ENCODE assay signal across 16 cellular contexts in the genomic region with DNA sequence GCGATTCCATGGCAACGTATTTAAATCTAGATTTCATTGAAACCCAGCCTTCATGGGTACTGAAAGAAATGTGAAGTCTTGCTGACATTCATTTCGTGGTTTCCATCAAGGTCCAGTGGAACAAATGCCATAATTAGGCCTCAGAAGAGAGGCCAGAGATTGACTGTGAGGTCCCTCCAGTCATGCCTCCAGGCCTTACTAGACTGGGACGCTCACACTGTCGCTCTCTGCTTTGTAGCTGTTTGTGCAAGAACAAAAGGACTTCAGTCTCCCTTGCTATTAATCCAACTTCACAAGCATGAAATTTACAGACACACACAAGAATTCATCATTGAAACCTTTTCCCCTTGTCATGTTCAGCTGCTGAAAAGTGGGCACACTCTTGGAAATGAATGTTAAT.
DNase-seq lines count a peak whose midpoint lies in the region; ATAC-seq, FAIRE-seq and TF ChIP-seq lines count a peak whose summit lies in the region.
"Had no signal": no experiment of that assay in that cellular context is flagged by ENCODE, and none has a peak within 500 bp of the region (broad histone marks: within the 10 kb centered on the region; RNA-seq: fewer than 3 reads in every experiment).

No MANE protein-coding gene starts in this region.

- H4K20me1 ChIP-seq in endothelial cell of umbilical vein (replicated peaks; ENCODE audit: control insufficient read depth, extremely low read depth, insufficient read depth, low read length): no peaks in the 10 kb centered on the region

- H3K9ac ChIP-seq in endothelial cell of umbilical vein (replicated peaks; ENCODE audit: extremely low read depth, insufficient read depth, low read length): no peak overlapping the region

- H3K9me3 ChIP-seq in endothelial cell of umbilical vein (replicated peaks; ENCODE audit: control insufficient read depth, insufficient read depth, low read length): no peaks in the 10 kb centered on the region
- H3K9me3 ChIP-seq: HAP-1 had no signal

- H3K4me1 ChIP-seq in endothelial cell of umbilical vein (ENCODE audit: control insufficient read depth, extremely low read depth, insufficient read depth, low read length): no peaks in the 10 kb centered on the region
- H3K4me1 ChIP-seq: HAP-1 had no signal

- no peak overlapping the region for H3K27ac ChIP-seq in endothelial cell of umbilical vein (ENCODE audit: insufficient read depth, low read depth, low read length)
- H3K27ac ChIP-seq: HL-60 had no signal

- no TSS peak for BruUV-seq in endothelial cell of umbilical vein (replicated peaks; lab: Mats Ljungman, UMichigan)

- CTCF ChIA-PET in endothelial cell of umbilical vein (lab: Charles Lee): interaction anchor here (1.1 to 2.7 kb wide), 3 partner anchors 7 to 14 kb away, joined by 3 to 14 read pairs (median 4); no protein-coding TSS in a partner anchor

- H3K9me3 Mint-ChIP-seq in neural crest cell: no peaks in the 10 kb centered on the region
- H3K9me3 Mint-ChIP-seq: CD4-positive, alpha-beta T cell had no signal

- dilution Hi-C loops in endothelial cell of umbilical vein (cut with MboI; ENCODE audit: extremely low pct_ligation_motif_present, low sequenced_read_pairs): no loop called here

- H3K4me3 ChIP-seq in endothelial cell of umbilical vein (replicated peaks in 1 of 3; ENCODE audit: insufficient read depth in 1 of 3, low read depth in 1 of 3, low read length in 3 of 3): no peak overlapping the region
- H3K4me3 ChIP-seq: HAP-1 had no signal

- no peak overlapping the region for H3K4me2 ChIP-seq in endothelial cell of umbilical vein (ENCODE audit: insufficient read depth, low read length)

- H3K27me3 Mint-ChIP-seq in neural crest cell (ENCODE audit: low read depth): peaks cover 75% of the 10 kb centered on the region

- no peaks in the 10 kb centered on the region for H3K36me3 Mint-ChIP-seq in neural crest cell (ENCODE audit: low read depth)

- FAIRE-seq in endothelial cell of umbilical vein (lab: Jason Lieb, UNC): peak; percentile 54

- peaks cover 46% of the 10 kb centered on the region for H3K4me1 Mint-ChIP-seq in neural crest cell
- H3K4me1 Mint-ChIP-seq: B cell had no signal

- no peak for TF ChIP-seq POLR2A in endothelial cell of umbilical vein (IDR thresholded peaks at IDR 0.05; ENCODE audit: low read depth, low read length)

- peak; percentile 62 for DNase-seq in RPMI7951 (ENCODE audit: low read depth)
- no peak for DNase-seq in endothelial cell of umbilical vein (ENCODE audit: low read depth, low spot score)
- no peak for DNase-seq in neural crest cell (ENCODE audit: low read depth, low spot score)
- DNase-seq in activated gamma-delta T cell treated with Interleukin-2 at 50 U/mL for 16 hours: no peak
- DNase-seq: ACHN; C1 segment of cervical spinal cord; Calu3; CD4-positive, alpha-beta T cell; DMS 273 treated with DMSO at 0.1 percent for 48 hours; GOT3 had no signal

- ATAC-seq in HG03196 (IDR thresholded peaks at IDR 0.05; ENCODE audit: unreplicated experiment) (no peak), HG02623 (IDR thresholded peaks at IDR 0.05; ENCODE audit: unreplicated experiment) (no peak), HG02763 (IDR thresholded peaks at IDR 0.05; ENCODE audit: unreplicated experiment) (no peak)

- H3K4me3 Mint-ChIP-seq in neural crest cell: peak overlapping the region; percentile 49
- H3K4me3 Mint-ChIP-seq: B cell; CD4-positive, alpha-beta T cell had no signal

- H3K36me3 ChIP-seq in endothelial cell of umbilical vein (ENCODE audit: control insufficient read depth in 2 of 2, extremely low read depth in 1 of 2, insufficient read depth in 2 of 2, low read length in 2 of 2): no peaks in the 10 kb centered on the region
- H3K36me3 ChIP-seq: HAP-1 had no signal

- no peak overlapping the region for H2AFZ ChIP-seq in endothelial cell of umbilical vein (ENCODE audit: low read depth, low read length)

- H3K79me2 ChIP-seq in endothelial cell of umbilical vein (ENCODE audit: control insufficient read depth, insufficient read depth, low read length): no peaks in the 10 kb centered on the region

- TF ChIP-seq CTCF in endothelial cell of umbilical vein (IDR thresholded peaks at IDR 0.05; ENCODE audit: extremely low read depth in 1 of 2, insufficient read depth in 1 of 2, low read depth in 1 of 2, low read length in 2 of 2) (no peak), neural crest cell (conservative IDR thresholded peaks at IDR 0.05) (no peak)

- H3K9me1 ChIP-seq in endothelial cell of umbilical vein (replicated peaks; ENCODE audit: control insufficient read depth, extremely low read depth, insufficient read depth, low read length): no peaks in the 10 kb centered on the region

- H3K27me3 ChIP-seq in endothelial cell of umbilical vein (ENCODE audit: control insufficient read depth in 2 of 2, insufficient read depth in 2 of 2, low read length in 2 of 2): no peaks in the 10 kb centered on the region

- peak overlapping the region; percentile 95 for H3K27ac Mint-ChIP-seq in neural crest cell (ENCODE audit: unreplicated experiment)
- H3K27ac Mint-ChIP-seq: B cell; CD4-positive, alpha-beta T cell had no signal

- intact Hi-C loops in endothelial cell of umbilical vein (cut with micrococcal nuclease): no loop called here

- POLR2A ChIA-PET in endothelial cell of umbilical vein (lab: Charles Lee): no interaction called here

TF ChIP-seq in endothelial cell of umbilical vein, 7 proteins besides CTCF, POLR2A, EP300 and RAD21:
- TF ChIP-seq POLR2AphosphoS5 (IDR thresholded peaks at IDR 0.05; ENCODE audit: insufficient read depth, low read depth, low read length): no peak
- TF ChIP-seq JUN (IDR thresholded peaks at IDR 0.05; ENCODE audit: borderline replicate concordance, insufficient read depth, insufficient read length, low read depth): no peak
- no peak for TF ChIP-seq EZH2 (IDR thresholded peaks at IDR 0.05; ENCODE audit: borderline replicate concordance, low read depth, low read length, severe bottlenecking)
- no peak for TF ChIP-seq FOS (IDR thresholded peaks at IDR 0.05; ENCODE audit: borderline replicate concordance, insufficient read depth, low read length)
- TF ChIP-seq GATA2 (IDR thresholded peaks at IDR 0.05; ENCODE audit: insufficient read depth, insufficient read length, low read depth, low read length): no peak
